ENCODE assay signal across 11 cellular contexts in the genomic region with DNA sequence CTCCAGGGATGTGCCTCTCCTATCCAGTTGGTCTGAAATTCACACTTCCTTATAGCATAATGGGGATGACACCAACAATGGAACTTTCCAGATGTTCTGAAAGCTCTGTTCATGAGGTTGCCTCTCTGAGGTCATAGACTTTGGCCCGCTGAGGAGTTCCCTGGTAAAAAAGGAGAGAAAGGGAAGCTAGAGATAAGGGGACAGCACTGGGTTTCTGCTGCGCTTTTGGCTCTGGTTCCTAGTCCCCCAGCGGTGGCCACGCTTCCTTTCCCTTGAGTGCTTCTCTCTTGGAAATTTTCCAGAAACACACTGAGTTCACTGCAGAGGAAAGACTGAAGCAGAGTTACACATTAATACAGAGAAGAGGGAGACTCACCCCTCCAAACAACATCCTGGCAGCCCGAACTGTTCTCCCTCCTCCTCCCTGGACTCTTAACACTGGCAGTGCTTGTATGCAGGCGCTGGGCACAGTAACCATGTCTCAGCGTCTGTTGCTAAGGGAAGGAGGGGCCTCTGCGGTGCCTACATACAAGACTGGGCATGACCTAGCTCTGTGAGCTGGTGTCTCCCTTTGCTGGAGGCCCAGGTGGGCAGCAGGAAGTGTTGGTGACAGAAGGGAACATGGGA. TPM values are rescaled to one million over a fixed set of nuclear protein-coding genes. Genes with fewer than 3 reads are reported as not detected.
DNase-seq lines count a peak whose midpoint lies in the region; ATAC-seq, FAIRE-seq and TF ChIP-seq lines count a peak whose summit lies in the region.
"Had no signal": no experiment of that assay in that cellular context is flagged by ENCODE, and none has a peak within 500 bp of the region (broad histone marks: within the 10 kb centered on the region; RNA-seq: fewer than 3 reads in every experiment).

A gene with protein sequence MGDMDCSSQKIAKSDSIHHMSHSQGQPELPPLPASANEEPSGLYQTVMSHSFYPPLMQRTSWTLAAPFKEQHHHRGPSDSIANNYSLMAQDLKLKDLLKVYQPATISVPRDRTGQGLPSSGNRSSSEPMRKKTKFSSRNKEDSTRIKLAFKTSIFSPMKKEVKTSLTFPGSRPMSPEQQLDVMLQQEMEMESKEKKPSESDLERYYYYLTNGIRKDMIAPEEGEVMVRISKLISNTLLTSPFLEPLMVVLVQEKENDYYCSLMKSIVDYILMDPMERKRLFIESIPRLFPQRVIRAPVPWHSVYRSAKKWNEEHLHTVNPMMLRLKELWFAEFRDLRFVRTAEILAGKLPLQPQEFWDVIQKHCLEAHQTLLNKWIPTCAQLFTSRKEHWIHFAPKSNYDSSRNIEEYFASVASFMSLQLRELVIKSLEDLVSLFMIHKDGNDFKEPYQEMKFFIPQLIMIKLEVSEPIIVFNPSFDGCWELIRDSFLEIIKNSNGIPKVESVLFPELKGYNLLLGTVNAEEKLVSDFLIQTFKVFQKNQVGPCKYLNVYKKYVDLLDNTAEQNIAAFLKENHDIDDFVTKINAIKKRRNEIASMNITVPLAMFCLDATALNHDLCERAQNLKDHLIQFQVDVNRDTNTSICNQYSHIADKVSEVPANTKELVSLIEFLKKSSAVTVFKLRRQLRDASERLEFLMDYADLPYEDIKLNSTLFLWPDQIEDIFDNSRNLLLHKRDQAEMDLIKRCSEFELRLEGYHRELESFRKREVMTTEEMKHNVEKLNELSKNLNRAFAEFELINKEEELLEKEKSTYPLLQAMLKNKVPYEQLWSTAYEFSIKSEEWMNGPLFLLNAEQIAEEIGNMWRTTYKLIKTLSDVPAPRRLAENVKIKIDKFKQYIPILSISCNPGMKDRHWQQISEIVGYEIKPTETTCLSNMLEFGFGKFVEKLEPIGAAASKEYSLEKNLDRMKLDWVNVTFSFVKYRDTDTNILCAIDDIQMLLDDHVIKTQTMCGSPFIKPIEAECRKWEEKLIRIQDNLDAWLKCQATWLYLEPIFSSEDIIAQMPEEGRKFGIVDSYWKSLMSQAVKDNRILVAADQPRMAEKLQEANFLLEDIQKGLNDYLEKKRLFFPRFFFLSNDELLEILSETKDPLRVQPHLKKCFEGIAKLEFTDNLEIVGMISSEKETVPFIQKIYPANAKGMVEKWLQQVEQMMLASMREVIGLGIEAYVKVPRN (N-terminal part only) (minus strand): TSS at position 472 of the 627 bp plus-strand sequence. CDS start 527 bp downstream, outside the sequence.

- H3K56ac ChIP-seq in H9 (ENCODE audit: insufficient read length, low read depth, low read length), result no peak within 1 kb of the TSS

- no peak within 1 kb of the TSS; the same call in 1 of the 2 replicates for H3K14ac ChIP-seq in H9 (ENCODE audit: insufficient read depth, low read length)

- H3K4ac ChIP-seq in H9 (ENCODE audit: low read depth, low read length), result no peak within 1 kb of the TSS

- H3K4me1 ChIP-seq in H9 (ENCODE audit: insufficient read depth, low read length) (no peaks in the 10 kb centered on the region), pancreas (no peaks in the 10 kb centered on the region)

- H3K27me3 Mint-ChIP-seq in H9 (ENCODE audit: low read depth), result no peaks in the 10 kb centered on the region
- H3K27me3 Mint-ChIP-seq in MCF 10A (ENCODE audit: insufficient read depth, unreplicated experiment), result peaks cover 3% of the 10 kb centered on the region
- H3K27me3 Mint-ChIP-seq in activated CD8-positive, alpha-beta memory T cell treated with anti-CD3 and anti-CD28 coated beads, Interleukin-2, amount 10 ng/mL, durations not matched to agents 7 days and 5 days, result peaks cover 32% of the 10 kb centered on the region

- no peak within 1 kb of the TSS for H2BK15ac ChIP-seq in H9 (ENCODE audit: low read depth, low read length)

- no peak within 1 kb of the TSS for H4K5ac ChIP-seq in H9 (ENCODE audit: insufficient read length, low read depth, low read length)

- no peaks in the 10 kb centered on the region for H3K23me2 ChIP-seq in H9 (ENCODE audit: insufficient read length, low read depth, low read length, poor library complexity, severe bottlenecking)

- WGBS in H9 (ENCODE audit: extremely low coverage, insufficient read length, low lambda C conversion rate), result no CpG with 5 or more reads among the region's 8 CpGs
- 10 to 20% methylated on average over 8 of the region's 8 CpGs for WGBS in pancreas, 2 donors

- intact Hi-C loops in MCF 10A (cut with micrococcal nuclease), result no loop called here
- intact Hi-C loops in pancreas (cut with DNase I), result no loop called here

- no peaks in the 10 kb centered on the region for H3K9me3 Mint-ChIP-seq in H9
- H3K9me3 Mint-ChIP-seq in MCF 10A (ENCODE audit: unreplicated experiment), result no peaks in the 10 kb centered on the region
- H3K9me3 Mint-ChIP-seq in activated CD8-positive, alpha-beta memory T cell treated with anti-CD3 and anti-CD28 coated beads, Interleukin-2, amount 10 ng/mL, durations not matched to agents 7 days and 5 days (ENCODE audit: low read depth), result no peaks in the 10 kb centered on the region

- H4K91ac ChIP-seq in H9 (ENCODE audit: insufficient read length, low read depth, low read length), result no peak within 1 kb of the TSS

- no peak within 1 kb of the TSS for H2AFZ ChIP-seq in H9 (ENCODE audit: low read length)

- no peak within 1 kb of the TSS for H2BK20ac ChIP-seq in H9 (ENCODE audit: low read depth, low read length, poor library complexity, severe bottlenecking)

- no peaks in the 10 kb centered on the region for H3K79me2 ChIP-seq in H9 (ENCODE audit: insufficient read depth, low read length)

- H3K4me1 Mint-ChIP-seq in H9 (no peaks in the 10 kb centered on the region), MCF 10A (ENCODE audit: insufficient read depth, unreplicated experiment) (peaks cover 8% of the 10 kb centered on the region)
- H3K4me1 Mint-ChIP-seq in activated CD8-positive, alpha-beta memory T cell treated with anti-CD3 and anti-CD28 coated beads, Interleukin-2, amount 10 ng/mL, durations not matched to agents 7 days and 5 days, result no peaks in the 10 kb centered on the region

- H3K27me3 ChIP-seq in H9 (ENCODE audit: insufficient read depth, low read length) (no peaks in the 10 kb centered on the region), pancreas (no peaks in the 10 kb centered on the region)

- no peaks in the 10 kb centered on the region for H3K79me1 ChIP-seq in H9 (ENCODE audit: insufficient read depth, low read depth, low read length, poor library complexity, severe bottlenecking)

- no peak for DNase-seq in H9
- peak; percentile 79 for DNase-seq in NCI-H2196 (lab: John Stamatoyannopoulos, UW; ENCODE audit: unreplicated experiment)
- DNase-seq in MCF 10A (ENCODE audit: unreplicated experiment), result peak; percentile 56
- peak in 2 of 6 donors; percentile 17 to 34 for DNase-seq in pancreas
- DNase-seq in SKM-1 (lab: John Stamatoyannopoulos, UW; ENCODE audit: unreplicated experiment), result no peak
- DNase-seq in activated CD8-positive, alpha-beta memory T cell treated with anti-CD3 and anti-CD28 coated beads, Interleukin-2, amount 10 ng/mL, durations not matched to agents 7 days and 5 days, result no peak
- DNase-seq in SK-N-DZ (ENCODE audit: low spot score), result no peak
- DNase-seq in D341Med (ENCODE audit: low spot score), result no peak
- DNase-seq: activated gamma-delta T cell treated with Interleukin-2 at 50 U/mL for 16 hours had no signal

- no peak within 1 kb of the TSS for H3K27ac ChIP-seq in H9 (ENCODE audit: insufficient read length, low read depth, low read length)
- peak within 1 kb of the TSS in 2 of 4 donors; percentile 8 to 28 for H3K27ac ChIP-seq in pancreas
- H3K27ac ChIP-seq: VCaP had no signal

- no peak within 1 kb of the TSS for H2AK5ac ChIP-seq in H9 (ENCODE audit: insufficient read length, low read length)

- POLR2A ChIA-PET in MCF 10A (lab: Yijun Ruan, JAX), result interaction anchor here (0.5 to 1.6 kb wide), 5 partner anchors 9 to 344 kb away, joined by 3 to 6 read pairs (median 4); partner anchors contain the start of genes ERI2 and REXO5

- H3K36me3 Mint-ChIP-seq in H9 (ENCODE audit: insufficient read depth in 1 of 3, low read depth in 3 of 3) (no peaks in the 10 kb centered on the region), MCF 10A (ENCODE audit: insufficient read depth, unreplicated experiment) (peaks cover 4% of the 10 kb centered on the region)
- H3K36me3 Mint-ChIP-seq in activated CD8-positive, alpha-beta memory T cell treated with anti-CD3 and anti-CD28 coated beads, Interleukin-2, amount 10 ng/mL, durations not matched to agents 7 days and 5 days, result no peaks in the 10 kb centered on the region

- no peaks in the 10 kb centered on the region for H4K20me1 ChIP-seq in H9 (ENCODE audit: control insufficient read depth, insufficient read depth, insufficient read length)

- TF ChIP-seq CTCF in H9 (conservative IDR thresholded peaks at IDR 0.05) (no peak), MCF 10A (IDR thresholded peaks at IDR 0.05; ENCODE audit: unreplicated experiment) (no peak), pancreas (IDR thresholded peaks at IDR 0.05) (no peak)

- H2BK120ac ChIP-seq in H9 (ENCODE audit: low read depth, low read length, poor library complexity, severe bottlenecking), result no peak within 1 kb of the TSS

- no peak within 1 kb of the TSS for H3T11ph ChIP-seq in H9 (ENCODE audit: low read length)

- no peak within 1 kb of the TSS for H3K23ac ChIP-seq in H9 (ENCODE audit: insufficient read length, low read depth, low read length)

- no peak for FAIRE-seq in pancreas (lab: Jason Lieb, UNC)
- FAIRE-seq: islet of Langerhans had no signal

- no peak within 1 kb of the TSS for H2BK5ac ChIP-seq in H9 (ENCODE audit: insufficient read length, low read length)

- H4K8ac ChIP-seq in H9 (replicated peaks; ENCODE audit: insufficient read length, low read depth, low read length), result no peak within 1 kb of the TSS

- H3K4me3 ChIP-seq in pancreas, result no peak within 1 kb of the TSS

- no peak within 1 kb of the TSS for H3K4me2 ChIP-seq in H9 (ENCODE audit: insufficient read depth, insufficient read length, low read length)

- no peaks in the 10 kb centered on the region for H3K9me3 ChIP-seq in H9 (ENCODE audit: control insufficient read depth, low read depth, low read length)
- no peaks in the 10 kb centered on the region for H3K9me3 ChIP-seq in pancreas

- no TSS peak for BruUV-seq in MCF 10A (replicated peaks; lab: Mats Ljungman, UMichigan)

- no peak within 1 kb of the TSS for H3K9ac ChIP-seq in H9 (ENCODE audit: extremely low read depth, insufficient read length, low read length)

- H3K4me3 Mint-ChIP-seq in H9 (no peak within 1 kb of the TSS), MCF 10A (ENCODE audit: unreplicated experiment) (no peak within 1 kb of the TSS)
- no peak within 1 kb of the TSS for H3K4me3 Mint-ChIP-seq in activated CD8-positive, alpha-beta memory T cell treated with anti-CD3 and anti-CD28 coated beads, Interleukin-2, amount 10 ng/mL, durations not matched to agents 7 days and 5 days

- CTCF ChIA-PET in MCF 10A (lab: Yijun Ruan, JAX), result interaction anchor here (0.7 to 1.8 kb wide), 3 partner anchors 150 to 300 kb away, joined by 3 to 8 read pairs (median 4); no protein-coding TSS in a partner anchor
- CTCF ChIA-PET in activated CD8-positive, alpha-beta memory T cell treated with anti-CD3 and anti-CD28 coated beads, Interleukin-2, amount 10 ng/mL, durations not matched to agents 7 days and 5 days (lab: Charles Lee), result interaction anchor here (0.8 kb wide), 1 partner anchor 27 kb away, joined by 4 read pairs; no protein-coding TSS in a partner anchor

- H3K36me3 ChIP-seq in pancreas, result no peaks in the 10 kb centered on the region

- ATAC-seq in pancreas, result peak; percentile 76 to 88 (median 81)
- no peak for ATAC-seq in activated CD8-positive, alpha-beta memory T cell treated with anti-CD3 and anti-CD28 coated beads, Interleukin-2, amount 10 ng/mL, durations not matched to agents 7 days and 5 days

- H2BK12ac ChIP-seq in H9 (ENCODE audit: insufficient read length, low read depth, low read length), result no peak within 1 kb of the TSS

- peak within 1 kb of the TSS in 2 of 3 experiments; percentile 31 to 48; a peak in 2 of 7 replicates for H3K27ac Mint-ChIP-seq in H9
- peak within 1 kb of the TSS; percentile 65 for H3K27ac Mint-ChIP-seq in MCF 10A (ENCODE audit: low read depth, unreplicated experiment)
- no peak within 1 kb of the TSS for H3K27ac Mint-ChIP-seq in activated CD8-positive, alpha-beta memory T cell treated with anti-CD3 and anti-CD28 coated beads, Interleukin-2, amount 10 ng/mL, durations not matched to agents 7 days and 5 days

- H3K18ac ChIP-seq in H9 (ENCODE audit: insufficient read length, low read depth, low read length), result no peak within 1 kb of the TSS

RNA-seq across cellular contexts. Expression of the gene that starts here (rescaled TPM):
- total RNA-seq in H9 (2021), result 0.22 and 0.24 TPM in 2 replicates
- not detected in 2 replicates for total RNA-seq in MCF 10A (2022)
- total RNA-seq in pancreas, result under 1 TPM in 1 of 6 donors, not detected in 5; 0.03 TPM
- polyA plus RNA-seq in pancreas, result not detected
- total RNA-seq in activated CD8-positive, alpha-beta memory T cell treated with anti-CD3 and anti-CD28 coated beads, Interleukin-2, amount 10 ng/mL, durations not matched to agents 7 days and 5 days, result under 1 TPM; 0.02 to 0.03 TPM
- 0.03 TPM in 1 of 2 replicates, not detected in the other for polyA plus RNA-seq in SK-N-DZ (2014; cell fraction: cytosol; rRNA removed)
- polyA plus RNA-seq in SK-N-DZ (2014; cell fraction: nucleus; rRNA removed), result 0.06 TPM in 1 of 2 replicates, not detected in the other

Comparison
In these comparisons a context has a peak if more than half of its experiments do, and no peak if none do; other contexts are left out.
1. Peak in DNase-seq in MCF 10A; RNA of the gene not detected or under 1 TPM.
2. Peak in ATAC-seq in pancreas; RNA of the gene not detected or under 1 TPM.